ENCODE assay signal across 29 cellular contexts in genomic region chr1:186307445-186307844, GRCh38. TPM values are rescaled to one million over a fixed set of nuclear protein-coding genes. Genes with fewer than 3 reads are reported as not detected.
"Had no signal": no experiment of that assay in that cellular context is flagged by ENCODE, and none has a peak within 500 bp of the region (broad histone marks: within the 10 kb centered on the region; RNA-seq: fewer than 3 reads in every experiment).

No MANE protein-coding gene starts in this region.

- H3K4me3 Mint-ChIP-seq: mesothelial cell of epicardium; naive B cell; nephron; neural progenitor cell; stimulated activated memory B cell treated with anti-CD40 and anti-IgM and Interleukin-4, amounts not matched to agents 10 μg/mL and 1 μg/mL and 100 μg/mL, for 72 hours had no signal

- H3K27ac ChIP-seq: coronary artery, esophagus muscularis mucosa, foreskin keratinocyte, gastroesophageal sphincter, heart left ventricle, hepatocyte, neural progenitor cell, psoas muscle, sigmoid colon, stomach, thyroid gland had no signal

- H3K27ac Mint-ChIP-seq: mesothelial cell of epicardium; naive B cell; nephron; neural progenitor cell; stimulated activated memory B cell treated with anti-CD40 and anti-IgM and Interleukin-4, amounts not matched to agents 10 μg/mL and 1 μg/mL and 100 μg/mL, for 72 hours had no signal

- H3K4me1 ChIP-seq: foreskin keratinocyte, neural progenitor cell, psoas muscle, sigmoid colon, stomach, thyroid gland had no signal

- H3K36me3 Mint-ChIP-seq: naive B cell; stimulated activated memory B cell treated with anti-CD40 and anti-IgM and Interleukin-4, amounts not matched to agents 10 μg/mL and 1 μg/mL and 100 μg/mL, for 72 hours had no signal

- H3K79me2 ChIP-seq: hepatocyte had no signal

- DNase-seq: dermis blood vessel endothelial cell; effector memory CD4-positive, alpha-beta T cell; foreskin keratinocyte; heart left ventricle; kidney; mesenchymal stem cell; mucosa of descending colon; naive B cell; psoas muscle; sigmoid colon; stimulated activated CD4-positive, alpha-beta T cell treated with anti-CD3 and anti-CD28 coated beads, Interleukin-4, amount 100 ng/mL, for 4 hours; stomach; thyroid gland; trophoblast cell had no signal

- H3K36me3 ChIP-seq: thyroid gland had no signal

- H3K4me2 ChIP-seq: hepatocyte, neural progenitor cell had no signal

- H3K4me1 Mint-ChIP-seq: mesothelial cell of epicardium, nephron, neural progenitor cell had no signal

- ATAC-seq: foreskin keratinocyte; gastroesophageal sphincter; heart left ventricle; left lobe of liver; mucosa of descending colon; psoas muscle; stimulated activated memory B cell treated with anti-CD40 and anti-IgM and Interleukin-4, amounts not matched to agents 10 μg/mL and 1 μg/mL and 100 μg/mL, for 72 hours had no signal

- H3K9me3 ChIP-seq: esophagus muscularis mucosa, gastroesophageal sphincter, heart left ventricle, mucosa of descending colon, psoas muscle, sigmoid colon, stomach, thyroid gland had no signal

- H3K27me3 ChIP-seq: esophagus muscularis mucosa, foreskin keratinocyte, gastroesophageal sphincter, heart left ventricle, hepatocyte, neural progenitor cell, sigmoid colon, stomach, thyroid gland had no signal

- H3K4me3 ChIP-seq: coronary artery, esophagus muscularis mucosa, gastroesophageal sphincter, heart left ventricle, hepatocyte, lung, mucosa of descending colon, neural progenitor cell, psoas muscle, sigmoid colon, stomach, thyroid gland had no signal

- H3K27me3 Mint-ChIP-seq: naive B cell; stimulated activated memory B cell treated with anti-CD40 and anti-IgM and Interleukin-4, amounts not matched to agents 10 μg/mL and 1 μg/mL and 100 μg/mL, for 72 hours had no signal

- H2AFZ ChIP-seq: hepatocyte, neural progenitor cell had no signal

- H3K9me3 Mint-ChIP-seq: mesothelial cell of epicardium; naive B cell; nephron; neural progenitor cell; stimulated activated memory B cell treated with anti-CD40 and anti-IgM and Interleukin-4, amounts not matched to agents 10 μg/mL and 1 μg/mL and 100 μg/mL, for 72 hours had no signal

RNA-seq across cellular contexts. Expression of gene PRG4, which starts 11.4 kb away (rescaled TPM):
- total RNA-seq: dermis blood vessel endothelial cell, endothelial cell of umbilical vein, epithelial cell of proximal tubule, fibroblast of lung, renal cortical epithelial cell, skeletal muscle tissue had no signal
- polyA plus RNA-seq: endothelial cell of umbilical vein had no signal
